8 cellular contexts compared by ENCODE assay signal in genomic region chr16:66274335-66275110, GRCh38.
A peak's percentile ranks its signal among the peaks of the same experiment; 100 is the strongest.
DNase-seq lines count a peak whose midpoint lies in the region; ATAC-seq, FAIRE-seq and TF ChIP-seq lines count a peak whose summit lies in the region.

No MANE protein-coding gene starts in this region.

- in situ Hi-C loops in HAP-1 (cut with MboI; ENCODE audit: low sequenced_read_pairs), result loop anchor here (10.0 kb wide), 1 partner anchor 140 kb away; no protein-coding TSS in a partner anchor

- H3K27ac ChIP-seq in fibroblast of lung (ENCODE audit: insufficient read depth, low read length), result no peak overlapping the region

- peaks cover 3% of the 10 kb centered on the region for H3K9me3 ChIP-seq in Caco-2
- H3K9me3 ChIP-seq in HAP-1, result no peaks in the 10 kb centered on the region
- no peaks in the 10 kb centered on the region for H3K9me3 ChIP-seq in fibroblast of lung (ENCODE audit: control insufficient read depth, insufficient read depth, low read depth, low read length)

- no peaks in the 10 kb centered on the region for H4K20me1 ChIP-seq in fibroblast of lung (ENCODE audit: control insufficient read depth, extremely low read depth, insufficient read depth, low read length)

- H3K9ac ChIP-seq in fibroblast of lung (ENCODE audit: insufficient read depth, low read length), result no peak overlapping the region

- H3K4me1 Mint-ChIP-seq in Caco-2 (ENCODE audit: low read depth, unreplicated experiment), result peaks cover 25% of the 10 kb centered on the region

- ATAC-seq in GM21825 (IDR thresholded peaks at IDR 0.05; ENCODE audit: unreplicated experiment), result no peak
- ATAC-seq in HG02588 (IDR thresholded peaks at IDR 0.05; ENCODE audit: unreplicated experiment), result no peak

- H3K4me3 ChIP-seq in Caco-2 (ENCODE audit: low read depth, low read length) (no peak overlapping the region), HAP-1 (no peak overlapping the region), fibroblast of lung (replicated peaks in 1 of 4; ENCODE audit: control extremely low read depth in 1 of 4, insufficient read depth in 1 of 4, low read depth in 3 of 4, low read length in 4 of 4) (no peak overlapping the region)

- POLR2A ChIA-PET in Caco-2 (lab: Charles Lee), result no interaction called here

- intact Hi-C loops in Caco-2 (cut with micrococcal nuclease; ENCODE audit: unreplicated experiment), result loop anchor here (1.0 to 10.0 kb wide), 3 partner anchors 70 to 1150 kb away; partner anchors contain the start of gene CDH11

- FAIRE-seq in RCC 7860 (lab: Jason Lieb, UNC), result no peak

- H3K36me3 ChIP-seq in Caco-2 (ENCODE audit: control insufficient read depth, insufficient read depth, low read length), result no peaks in the 10 kb centered on the region
- H3K36me3 ChIP-seq in HAP-1 (replicated peaks), result no peaks in the 10 kb centered on the region
- H3K36me3 ChIP-seq in fibroblast of lung (ENCODE audit: control insufficient read depth, insufficient read depth, low read length), result no peaks in the 10 kb centered on the region

- no TSS peak for BruUV-seq in Caco-2 (replicated peaks; lab: Mats Ljungman, UMichigan)

- no peak overlapping the region for H3K27ac Mint-ChIP-seq in Caco-2 (ENCODE audit: unreplicated experiment)

- H3K4me3 Mint-ChIP-seq in Caco-2 (ENCODE audit: unreplicated experiment), result no peak overlapping the region

- peaks cover 8% of the 10 kb centered on the region for H3K9me3 Mint-ChIP-seq in Caco-2 (ENCODE audit: unreplicated experiment)

- CTCF ChIA-PET in Caco-2 (lab: Charles Lee), result no interaction called here

- H2AFZ ChIP-seq in fibroblast of lung (ENCODE audit: low read length), result no peak overlapping the region

- H3K79me2 ChIP-seq in fibroblast of lung (ENCODE audit: control insufficient read depth, insufficient read depth, low read length), result no peaks in the 10 kb centered on the region

- H3K4me2 ChIP-seq in fibroblast of lung (ENCODE audit: extremely low read depth, insufficient read depth, low read length), result no peak overlapping the region

- H3K27me3 Mint-ChIP-seq in Caco-2 (ENCODE audit: insufficient read depth, unreplicated experiment), result no peaks in the 10 kb centered on the region

- H3K4me1 ChIP-seq in Caco-2 (peaks cover 26% of the 10 kb centered on the region), HAP-1 (no peaks in the 10 kb centered on the region), fibroblast of lung (ENCODE audit: control insufficient read depth, extremely low read depth, insufficient read depth, low read length) (peaks cover 4% of the 10 kb centered on the region)

- DNase-seq in Caco-2 (no peak), HAP-1 (ENCODE audit: low spot score in 2 of 2) (peak; percentile 5 to 63), RKO (ENCODE audit: low spot score) (peak; percentile 80), fibroblast of lung (ENCODE audit: low read depth in 2 of 2) (peak; percentile 36 to 67), NK-92 (lab: John Stamatoyannopoulos, UW; ENCODE audit: unreplicated experiment) (no peak), RCC 7860 (ENCODE audit: low spot score) (no peak)

- H3K36me3 Mint-ChIP-seq in Caco-2 (ENCODE audit: insufficient read depth, unreplicated experiment), result peaks cover 12% of the 10 kb centered on the region

- H3K27me3 ChIP-seq in Caco-2 (replicated peaks; ENCODE audit: control insufficient read depth, insufficient read depth, low read length), result no peaks in the 10 kb centered on the region
- no peaks in the 10 kb centered on the region for H3K27me3 ChIP-seq in HAP-1 (ENCODE audit: low read depth)
- no peaks in the 10 kb centered on the region for H3K27me3 ChIP-seq in fibroblast of lung (ENCODE audit: control insufficient read depth, insufficient read depth, low read length)

- TF ChIP-seq CTCF in Caco-2 (IDR thresholded peaks at IDR 0.05; ENCODE audit: insufficient read depth in 1 of 2, low read depth in 1 of 2, low read length in 1 of 2, severe bottlenecking in 1 of 2, unreplicated experiment in 1 of 2), result peak; percentile 20 to 31
- TF ChIP-seq CTCF in fibroblast of lung (conservative IDR thresholded peaks at IDR 0.05 in 1 of 2, IDR thresholded peaks at IDR 0.05 in 1 of 2; ENCODE audit: low read depth in 1 of 2, low read length in 2 of 2), result peak; percentile 35 to 51

Comparison
In these comparisons a context has a peak if more than half of its experiments do, and no peak if none do; other contexts are left out.
1. DNase-seq: peak in HAP-1 (2 of 2), RKO (single experiment) and fibroblast of lung (2 of 2); none in Caco-2 (0 of 2), NK-92 (single experiment) and RCC 7860 (single experiment).